Comparison of ENCODE assay signal across 15 cellular contexts in the genomic region with DNA sequence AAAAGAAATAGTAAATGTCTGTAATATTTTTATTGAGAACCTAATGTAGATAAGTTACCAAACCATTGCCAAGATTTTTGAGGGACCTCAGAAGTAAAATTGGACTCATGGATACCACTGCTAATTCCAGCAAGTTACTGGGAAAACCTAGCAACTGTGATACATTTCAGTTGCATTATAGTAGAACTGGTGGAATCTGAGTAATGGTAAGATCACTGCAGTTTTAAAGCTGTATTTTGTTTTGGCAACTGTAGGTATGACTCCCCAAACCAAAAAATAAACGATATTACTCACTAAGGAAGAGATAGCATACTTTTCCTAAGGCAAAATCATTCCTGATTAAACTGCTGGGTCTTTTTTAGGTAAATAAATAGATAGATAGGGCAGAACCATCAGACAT. TPM values are rescaled to one million over a fixed set of nuclear protein-coding genes. Genes with fewer than 3 reads are reported as not detected.
A peak's percentile ranks its signal among the peaks of the same experiment; 100 is the strongest.
DNase-seq lines count a peak whose midpoint lies in the region; ATAC-seq and TF ChIP-seq lines count a peak whose summit lies in the region.
"Had no signal": no experiment of that assay in that cellular context is flagged by ENCODE, and none has a peak within 500 bp of the region (broad histone marks: within the 10 kb centered on the region; RNA-seq: fewer than 3 reads in every experiment).

No MANE protein-coding gene starts in this region.

- no peak for ATAC-seq in HG03108 (IDR thresholded peaks at IDR 0.05; ENCODE audit: unreplicated experiment)
- ATAC-seq: SK-N-SH treated with all-trans-retinoic acid at 6 μM for 48 hours had no signal

- no peak overlapping the region for H4K8ac ChIP-seq in mesendoderm (ENCODE audit: low read depth, low read length)

- H3K36me3 Mint-ChIP-seq in osteocyte (ENCODE audit: unreplicated experiment): peaks cover 44% of the 10 kb centered on the region

- H3K79me2 ChIP-seq in mesendoderm (ENCODE audit: control insufficient read depth, insufficient read depth, low read length): no peaks in the 10 kb centered on the region

- H3K56ac ChIP-seq in mesendoderm (ENCODE audit: low read length): no peak overlapping the region

- no peaks in the 10 kb centered on the region for H3K4me1 ChIP-seq in mesendoderm (ENCODE audit: control insufficient read depth, low read depth, low read length)
- H3K4me1 ChIP-seq: BLaER1 treated with 17β-estradiol and CSF1 and Interleukin-3, amounts not matched to agents 10 nM and 100 nM had no signal

- H3K27me3 ChIP-seq in brain microvascular endothelial cell (replicated peaks): no peaks in the 10 kb centered on the region
- H3K27me3 ChIP-seq in mesendoderm (ENCODE audit: insufficient read depth, low read length, poor library complexity): no peaks in the 10 kb centered on the region
- H3K27me3 ChIP-seq: BLaER1 treated with 17β-estradiol and CSF1 and Interleukin-3, amounts not matched to agents 10 nM and 100 nM had no signal

- no peaks in the 10 kb centered on the region for H3K4me1 Mint-ChIP-seq in osteocyte (ENCODE audit: unreplicated experiment)

- no peak overlapping the region for H3K9ac ChIP-seq in mesendoderm (ENCODE audit: low read length)
- H3K9ac ChIP-seq: BLaER1 treated with 17β-estradiol and CSF1 and Interleukin-3, amounts not matched to agents 10 nM and 100 nM had no signal

- H3K36me3 ChIP-seq in brain microvascular endothelial cell (replicated peaks) (peaks cover 8% of the 10 kb centered on the region), mesendoderm (ENCODE audit: control insufficient read depth, insufficient read depth, low read length) (peaks cover 2% of the 10 kb centered on the region)

- no peak overlapping the region for H4K5ac ChIP-seq in mesendoderm (ENCODE audit: low read length)

- H3K4me3 Mint-ChIP-seq in osteocyte (ENCODE audit: unreplicated experiment): no peak overlapping the region

- no peak overlapping the region for H2AK5ac ChIP-seq in mesendoderm (ENCODE audit: low read length)

- no peaks in the 10 kb centered on the region for H3K27me3 Mint-ChIP-seq in osteocyte (ENCODE audit: unreplicated experiment)

- no peaks in the 10 kb centered on the region for H3K9me3 Mint-ChIP-seq in osteocyte (ENCODE audit: unreplicated experiment)

- H3K27ac Mint-ChIP-seq in osteocyte (ENCODE audit: unreplicated experiment): no peak overlapping the region

- peak overlapping the region; percentile 25 for H3K27ac ChIP-seq in brain microvascular endothelial cell
- no peak overlapping the region for H3K27ac ChIP-seq in mesendoderm (ENCODE audit: low read depth, low read length)
- H3K27ac ChIP-seq: BLaER1 treated with 17β-estradiol and CSF1 and Interleukin-3, amounts not matched to agents 10 nM and 100 nM had no signal

- no peaks in the 10 kb centered on the region for H3K79me1 ChIP-seq in mesendoderm (ENCODE audit: low read length)

- no peak overlapping the region for H2BK15ac ChIP-seq in mesendoderm (replicated peaks; ENCODE audit: low read depth)

- DNase-seq in EH (ENCODE audit: low read depth): peak; percentile 46
- DNase-seq in LHCN-M2 (ENCODE audit: low read depth): peak; percentile 37
- DNase-seq in brain microvascular endothelial cell: no peak
- peak; percentile 4 for DNase-seq in kidney tubule cell (ENCODE audit: low spot score)
- no peak for DNase-seq in osteocyte (ENCODE audit: extremely low spot score, unreplicated experiment)
- DNase-seq in NCI-H2196 treated with DMSO at 0.1 percent for 48 hours (lab: John Stamatoyannopoulos, UW; ENCODE audit: unreplicated experiment): no peak
- DNase-seq in mesendoderm: no peak
- DNase-seq: DMS 273 treated with DMSO at 0.1 percent for 48 hours, NCI-H1092, NCI-H345, NCI-H69, Right ventricle myocardium superior had no signal

- H3K4me2 ChIP-seq in mesendoderm (ENCODE audit: low read length): no peak overlapping the region
- H3K4me2 ChIP-seq: BLaER1 treated with 17β-estradiol and CSF1 and Interleukin-3, amounts not matched to agents 10 nM and 100 nM had no signal

- no peak overlapping the region for H2BK5ac ChIP-seq in mesendoderm (ENCODE audit: low read length)

- no peak for TF ChIP-seq CTCF in brain microvascular endothelial cell (IDR thresholded peaks at IDR 0.05; ENCODE audit: low read depth, low read length, missing control alignments)
- TF ChIP-seq CTCF in osteocyte (IDR thresholded peaks at IDR 0.05): no peak

- no peak overlapping the region for H3K23ac ChIP-seq in mesendoderm (ENCODE audit: low read length)

- no peak overlapping the region for H3K18ac ChIP-seq in mesendoderm (ENCODE audit: low read length)

- in situ Hi-C loops in brain microvascular endothelial cell (cut with HindIII; ENCODE audit: low pct_ligation_motif_present, low sequenced_read_pairs): no loop called here

- H2BK120ac ChIP-seq in mesendoderm (ENCODE audit: low read depth, low read length): no peak overlapping the region

- H3K4ac ChIP-seq in mesendoderm (ENCODE audit: low read depth, low read length): no peak overlapping the region

- H3K4me3 ChIP-seq in brain microvascular endothelial cell (ENCODE audit: low read depth, low read length) (no peak overlapping the region), mesendoderm (ENCODE audit: low read length) (no peak overlapping the region)
- H3K4me3 ChIP-seq: BLaER1 treated with 17β-estradiol and CSF1 and Interleukin-3, amounts not matched to agents 10 nM and 100 nM had no signal

- WGBS in mesendoderm (ENCODE audit: extremely low coverage, insufficient coverage, low lambda C conversion rate): no CpG with 5 or more reads among the region's 1 CpG

RNA-seq across cellular contexts. Expression of a gene that starts 54.0 kb away (rescaled TPM):
- total RNA-seq in LHCN-M2 (2014; rRNA removed) (74.2 and 85.4 TPM in 2 replicates), osteocyte (38.3 and 46.5 TPM in 2 replicates)
- polyA plus RNA-seq in LHCN-M2 (2012): 21.9 TPM
- 43.7 TPM for polyA plus RNA-seq in mesendoderm (2013, experiment 1 of 2)
- 40.9 TPM for polyA plus RNA-seq in mesendoderm (2013, experiment 2 of 2)

Comparison
In these comparisons a context has a peak if more than half of its experiments do, and no peak if none do; other contexts are left out.
1. DNase-seq: peak in EH (single experiment), LHCN-M2 (single experiment) and kidney tubule cell (single experiment); none in brain microvascular endothelial cell (single experiment), osteocyte (single experiment), NCI-H2196 treated with DMSO at 0.1 percent for 48 hours (single experiment) and mesendoderm (single experiment).